ENCODE assay signal across 22 cellular contexts in the genomic region with DNA sequence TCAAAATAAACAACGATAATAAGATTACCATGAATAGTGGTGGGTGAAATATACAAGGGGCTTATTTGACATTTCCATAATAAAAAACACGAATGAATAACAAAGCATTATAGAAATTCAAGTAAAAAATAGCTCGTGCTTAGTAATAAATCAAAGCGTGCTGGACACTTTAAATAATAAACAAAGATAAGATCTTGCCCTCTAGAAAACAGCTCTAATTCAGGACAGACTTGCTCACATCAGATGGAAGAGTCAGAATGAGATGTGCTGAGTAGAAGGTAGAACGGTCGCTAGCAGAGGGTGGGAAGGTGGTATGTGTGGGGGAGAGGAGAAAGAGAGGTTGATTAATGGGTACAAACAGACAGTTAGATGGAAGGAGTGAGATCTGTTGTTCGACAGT.
"Had no signal": no experiment of that assay in that cellular context is flagged by ENCODE, and none has a peak within 500 bp of the region (broad histone marks: within the 10 kb centered on the region; RNA-seq: fewer than 3 reads in every experiment).

No MANE protein-coding gene starts in this region.

- DNase-seq: Karpas-422, KG1, MG63, NCI-H1092, NCI-H1105 treated with DMSO at 0.1 percent for 48 hours, NCI-H1417 treated with DMSO at 0.1 percent for 48 hours, NCI-H146, NCI-H1694 treated with DMSO at 0.1 percent for 48 hours, NCI-H1930, NCI-H2081 treated with DMSO at 0.1 percent for 48 hours, NCI-H2171, NCI-H226, NCI-H446, NCI-H510A, NCI-H524 treated with DMSO at 0.1 percent for 48 hours, NCI-H69, NCI-H774, Right ventricle myocardium superior, RPMI8226, SIG-M5 had no signal

- H3K27ac ChIP-seq: SJSA1, SK-N-MC had no signal

- H3K4me1 ChIP-seq: SJSA1 had no signal

- H3K36me3 ChIP-seq: MG63, SJSA1 had no signal

- H3K9me3 ChIP-seq: MG63, SJSA1 had no signal

- H3K4me3 ChIP-seq: MG63, SJSA1, SK-N-MC had no signal

- H3K27me3 ChIP-seq: MG63, SJSA1 had no signal
